In the genomic region with DNA sequence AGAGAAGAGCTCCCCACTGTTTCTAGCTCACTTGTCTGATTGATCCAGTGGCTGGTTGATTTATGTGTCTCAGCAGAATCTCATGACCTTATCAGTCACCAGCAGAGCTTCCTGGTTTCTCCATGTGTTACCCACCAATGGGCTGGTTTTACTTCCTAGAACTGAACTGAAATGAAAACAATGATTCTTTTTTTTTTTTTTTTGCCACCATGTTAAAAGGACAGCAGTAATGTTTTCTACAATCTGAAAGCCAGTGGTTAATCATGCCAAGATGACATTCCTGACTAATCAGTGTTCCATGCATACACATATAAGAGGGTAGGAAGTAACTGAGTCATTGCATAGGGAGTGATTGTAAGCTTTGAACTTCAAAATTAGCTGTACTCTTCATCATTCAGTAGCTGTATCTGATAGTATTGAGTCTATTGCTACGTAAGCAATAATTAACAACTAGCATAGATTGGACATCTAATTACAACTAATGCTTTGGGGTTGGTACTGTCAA, we compare ENCODE assay signal across 1 cellular context.
A peak's percentile ranks its signal among the peaks of the same experiment; 100 is the strongest.
TF ChIP-seq lines count a peak whose summit lies in the region.

No MANE protein-coding gene starts in this region.

TF ChIP-seq in K562, 482 proteins besides CTCF, POLR2A, EP300 and RAD21 (continued from another document):
- TF ChIP-seq ZNF311 (CRISPR knock-in tag; IDR thresholded peaks at IDR 0.05) (no peak), PURB (CRISPR knock-in tag; IDR thresholded peaks at IDR 0.05; ENCODE audit: low read depth) (no peak), HCFC1 (IDR thresholded peaks at IDR 0.05; ENCODE audit: low read depth, low read length) (no peak), TRIM25 (IDR thresholded peaks at IDR 0.05; ENCODE audit: borderline replicate concordance) (no peak), GMEB1 (CRISPR knock-in tag; IDR thresholded peaks at IDR 0.05) (no peak), ESRRB (CRISPR knock-in tag; IDR thresholded peaks at IDR 0.05; ENCODE audit: borderline replicate concordance) (no peak), ASH1L (IDR thresholded peaks at IDR 0.05; ENCODE audit: borderline replicate concordance, low read depth, partially characterized antibody) (no peak), LEF1 (IDR thresholded peaks at IDR 0.05) (peak; percentile 84), SIRT6 (IDR thresholded peaks at IDR 0.05; ENCODE audit: low read depth, low read length) (no peak), ZBTB26 (CRISPR knock-in tag; IDR thresholded peaks at IDR 0.05) (no peak), HDAC3 (IDR thresholded peaks at IDR 0.05; ENCODE audit: borderline replicate concordance, partially characterized antibody) (no peak), GATAD2B (IDR thresholded peaks at IDR 0.05; ENCODE audit: borderline replicate concordance) (0 out of 2 replicates have a peak, but pooled peaks have one; percentile 24), DDX20 (tag; IDR thresholded peaks at IDR 0.05; ENCODE audit: low read depth) (no peak), GABPB1 (CRISPR knock-in tag; IDR thresholded peaks at IDR 0.05) (no peak), ZNF274 (IDR thresholded peaks at IDR 0.05; ENCODE audit: borderline replicate concordance, low read depth, low read length) (no peak), FOXJ2 (tag; IDR thresholded peaks at IDR 0.05) (peak; percentile 66; the same call in 1 of the 2 replicates), ZNF121 (CRISPR knock-in tag; conservative IDR thresholded peaks at IDR 0.05) (no peak), MTA2 (IDR thresholded peaks at IDR 0.05; ENCODE audit: low read depth) (peak; percentile 79), RFX7 (CRISPR knock-in tag; IDR thresholded peaks at IDR 0.05) (no peak), TOE1 (IDR thresholded peaks at IDR 0.05; ENCODE audit: borderline replicate concordance) (peak; percentile 63; the same call in 1 of the 2 replicates), TOE1 (CRISPR knock-in tag; IDR thresholded peaks at IDR 0.05; ENCODE audit: borderline replicate concordance, low read depth) (no peak), NCOR1 (IDR thresholded peaks at IDR 0.05) (peak; percentile 82), MEF2D (tag; conservative IDR thresholded peaks at IDR 0.05; ENCODE audit: low read depth) (no peak), ZBTB1 (CRISPR knock-in tag; IDR thresholded peaks at IDR 0.05; ENCODE audit: borderline replicate concordance, low read depth) (no peak)
- TF ChIP-seq, protein P1, sequence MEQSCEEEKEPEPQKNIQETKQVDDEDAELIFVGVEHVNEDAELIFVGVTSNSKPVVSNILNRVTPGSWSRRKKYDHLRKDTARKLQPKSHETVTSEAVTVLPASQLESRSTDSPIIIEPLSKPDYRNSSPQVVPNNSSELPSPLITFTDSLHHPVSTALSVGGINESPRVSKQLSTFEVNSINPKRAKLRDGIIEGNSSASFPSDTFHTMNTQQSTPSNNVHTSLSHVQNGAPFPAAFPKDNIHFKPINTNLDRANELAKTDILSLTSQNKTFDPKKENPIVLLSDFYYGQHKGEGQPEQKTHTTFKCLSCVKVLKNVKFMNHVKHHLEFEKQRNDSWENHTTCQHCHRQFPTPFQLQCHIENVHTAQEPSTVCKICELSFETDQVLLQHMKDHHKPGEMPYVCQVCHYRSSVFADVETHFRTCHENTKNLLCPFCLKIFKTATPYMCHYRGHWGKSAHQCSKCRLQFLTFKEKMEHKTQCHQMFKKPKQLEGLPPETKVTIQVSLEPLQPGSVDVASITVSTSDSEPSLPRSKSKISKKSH (CRISPR knock-in tag; IDR thresholded peaks at IDR 0.05) = no peak
